ENCODE assay signal across 11 cellular contexts in genomic region chr11:118915396-118915795, GRCh38. TPM values are rescaled to one million over a fixed set of nuclear protein-coding genes. Genes with fewer than 3 reads are reported as not detected.
A peak's percentile ranks its signal among the peaks of the same experiment; 100 is the strongest.
DNase-seq lines count a peak whose midpoint lies in the region; ATAC-seq and TF ChIP-seq lines count a peak whose summit lies in the region.
"Had no signal": no experiment of that assay in that cellular context is flagged by ENCODE, and none has a peak within 500 bp of the region (broad histone marks: within the 10 kb centered on the region; RNA-seq: fewer than 3 reads in every experiment).

No MANE protein-coding gene starts in this region.

- TF ChIP-seq CTCF in thyroid gland (IDR thresholded peaks at IDR 0.05): no peak

- H3K27ac ChIP-seq in angular gyrus (ENCODE audit: low read depth, low read length) (peak overlapping the region; percentile 65), thyroid gland (peak overlapping the region; percentile 97 to 99 (median 97))

- no peak overlapping the region for H3K4me3 ChIP-seq in thyroid gland (replicated peaks in 1 of 3)

- no peak for TF ChIP-seq POLR2A in thyroid gland (IDR thresholded peaks at IDR 0.05)

- no peak for ATAC-seq in activated CD8-positive, alpha-beta memory T cell treated with anti-CD3 and anti-CD28 coated beads, Interleukin-2, amount 10 ng/mL, durations not matched to agents 7 days and 5 days
- ATAC-seq in memory B cell (ENCODE audit: low read depth) (no peak), HG02571 (IDR thresholded peaks at IDR 0.05; ENCODE audit: unreplicated experiment) (no peak), HG03432 (IDR thresholded peaks at IDR 0.05; ENCODE audit: unreplicated experiment) (no peak)

- no peak overlapping the region for H3K4me3 Mint-ChIP-seq in activated CD8-positive, alpha-beta memory T cell treated with anti-CD3 and anti-CD28 coated beads, Interleukin-2, amount 10 ng/mL, durations not matched to agents 7 days and 5 days
- peak overlapping the region; percentile 77 for H3K4me3 Mint-ChIP-seq in memory B cell

- H3K36me3 ChIP-seq in thyroid gland: no peaks in the 10 kb centered on the region

- CTCF ChIA-PET in activated CD8-positive, alpha-beta memory T cell treated with anti-CD3 and anti-CD28 coated beads, Interleukin-2, amount 10 ng/mL, durations not matched to agents 7 days and 5 days (lab: Charles Lee): interaction anchor here (0.6 to 4.7 kb wide), 2 partner anchors 125 to 501 kb away, joined by 3 to 34 read pairs; partner anchors contain the start of gene DDX6

- peaks cover 92% of the 10 kb centered on the region for H3K4me1 Mint-ChIP-seq in activated CD8-positive, alpha-beta memory T cell treated with anti-CD3 and anti-CD28 coated beads, Interleukin-2, amount 10 ng/mL, durations not matched to agents 7 days and 5 days
- peaks cover 74% of the 10 kb centered on the region for H3K4me1 Mint-ChIP-seq in memory B cell

- H3K9me3 Mint-ChIP-seq in activated CD8-positive, alpha-beta memory T cell treated with anti-CD3 and anti-CD28 coated beads, Interleukin-2, amount 10 ng/mL, durations not matched to agents 7 days and 5 days (ENCODE audit: low read depth): no peaks in the 10 kb centered on the region
- no peaks in the 10 kb centered on the region for H3K9me3 Mint-ChIP-seq in memory B cell

- DNase-seq in activated CD8-positive, alpha-beta memory T cell treated with anti-CD3 and anti-CD28 coated beads, Interleukin-2, amount 10 ng/mL, durations not matched to agents 7 days and 5 days: no peak
- DNase-seq in activated CD8-positive, alpha-beta memory T cell treated with anti-CD3 and anti-CD28 coated beads for 24 hours: no peak
- DNase-seq in memory B cell (ENCODE audit: low spot score in 2 of 2) (no peak), thyroid gland (no peak), iPS-NIHi7 (ENCODE audit: extremely low spot score) (no peak)
- DNase-seq: NCI-H1048, T-helper 9 cell had no signal

- H3K9me3 ChIP-seq in thyroid gland: no peaks in the 10 kb centered on the region

- H3K27me3 ChIP-seq in thyroid gland: no peaks in the 10 kb centered on the region

- H3K27ac Mint-ChIP-seq in activated CD8-positive, alpha-beta memory T cell treated with anti-CD3 and anti-CD28 coated beads, Interleukin-2, amount 10 ng/mL, durations not matched to agents 7 days and 5 days: peak overlapping the region; percentile 93
- peak overlapping the region; percentile 94 for H3K27ac Mint-ChIP-seq in memory B cell

- H3K36me3 Mint-ChIP-seq in activated CD8-positive, alpha-beta memory T cell treated with anti-CD3 and anti-CD28 coated beads, Interleukin-2, amount 10 ng/mL, durations not matched to agents 7 days and 5 days: no peaks in the 10 kb centered on the region
- peaks cover 2% of the 10 kb centered on the region for H3K36me3 Mint-ChIP-seq in memory B cell

- H3K4me1 ChIP-seq in thyroid gland: peaks cover 98 to 100% of the 10 kb centered on the region in 2 donors

- no peaks in the 10 kb centered on the region for H3K27me3 Mint-ChIP-seq in activated CD8-positive, alpha-beta memory T cell treated with anti-CD3 and anti-CD28 coated beads, Interleukin-2, amount 10 ng/mL, durations not matched to agents 7 days and 5 days
- no peaks in the 10 kb centered on the region for H3K27me3 Mint-ChIP-seq in memory B cell

- intact Hi-C loops in thyroid gland (cut with DNase I): no loop called here

- WGBS in thyroid gland, 2 donors: 76 to 80% methylated on average over 1 to 2 of the region's 2 CpGs

RNA-seq across cellular contexts. Expression of gene BCL9L, which starts 10.3 kb away (rescaled TPM):
- total RNA-seq in activated CD8-positive, alpha-beta memory T cell treated with anti-CD3 and anti-CD28 coated beads, Interleukin-2, amount 10 ng/mL, durations not matched to agents 7 days and 5 days: 10 to 100 TPM; 33.9 to 44.0 TPM
- 10 to 100 TPM; 13.2 to 26.2 (median 19.4) TPM for total RNA-seq in thyroid gland

RNA-seq across cellular contexts. Expression of gene CXCR5, which starts 31.7 kb away (rescaled TPM):
- under 1 TPM in 1 of 2 experiments, not detected in 1; 0.30 TPM for total RNA-seq in activated CD8-positive, alpha-beta memory T cell treated with anti-CD3 and anti-CD28 coated beads, Interleukin-2, amount 10 ng/mL, durations not matched to agents 7 days and 5 days
- not detected for total RNA-seq in thyroid gland

RNA-seq across cellular contexts. Expression of gene UPK2, which starts 40.7 kb away (rescaled TPM):
- total RNA-seq in activated CD8-positive, alpha-beta memory T cell treated with anti-CD3 and anti-CD28 coated beads, Interleukin-2, amount 10 ng/mL, durations not matched to agents 7 days and 5 days: not detected
- total RNA-seq in thyroid gland: not detected
- total RNA-seq: omental fat pad had no signal

RNA-seq across cellular contexts. Expression of gene FOXR1, which starts 56.2 kb away (rescaled TPM):
- not detected for total RNA-seq in activated CD8-positive, alpha-beta memory T cell treated with anti-CD3 and anti-CD28 coated beads, Interleukin-2, amount 10 ng/mL, durations not matched to agents 7 days and 5 days
- not detected for total RNA-seq in thyroid gland
- total RNA-seq: omental fat pad had no signal
